In genomic region chr2:217349251-217349650, GRCh38 we compare ENCODE assay signal across 6 cellular contexts.
"Had no signal": no experiment of that assay in that cellular context is flagged by ENCODE, and none has a peak within 500 bp of the region (broad histone marks: within the 10 kb centered on the region; RNA-seq: fewer than 3 reads in every experiment).

No MANE protein-coding gene starts in this region.

- H3K27ac ChIP-seq: HL-60, KMS-11 had no signal

- H3K4me3 ChIP-seq: K562 had no signal

- DNase-seq: IMR-90, KBM-7, KG1 had no signal
